1 cellular context compared by ENCODE assay signal in genomic region chr4:182917182-182918043, GRCh38.
TF ChIP-seq lines count a peak whose summit lies in the region.

Gene DCTD, minus strand, starts transcription at chr4:182917386. Its CDS starts 1,818 bp downstream, at chr4:182915568.

TF ChIP-seq in K562, 482 proteins besides CTCF, POLR2A, EP300 and RAD21 (continued from another document and continues in another):
- TF ChIP-seq CUX1 (CRISPR knock-in tag; IDR thresholded peaks at IDR 0.05) (no peak), NFATC3 (IDR thresholded peaks at IDR 0.05) (no peak), ZC3H11A (IDR thresholded peaks at IDR 0.05; ENCODE audit: low read depth, low read length) (no peak), CTCFL (IDR thresholded peaks at IDR 0.05; ENCODE audit: borderline replicate concordance, insufficient read depth, low read depth, low read length, poor library complexity, severe bottlenecking) (peak; percentile 22), BRF1 (IDR thresholded peaks at IDR 0.05; ENCODE audit: borderline replicate concordance, extremely low read depth, insufficient read length) (no peak), CREB1 (IDR thresholded peaks at IDR 0.05) (peak; percentile 57), CREB1 (CRISPR knock-in tag; IDR thresholded peaks at IDR 0.05) (0 out of 2 replicates have a peak, but pooled peaks have one; percentile 16), ZBTB9 (CRISPR knock-in tag; IDR thresholded peaks at IDR 0.05) (0 out of 2 replicates have a peak, but pooled peaks have one; percentile 37), CCNT2 (IDR thresholded peaks at IDR 0.05; ENCODE audit: borderline replicate concordance, extremely low read depth, insufficient read length, low read depth, low read length) (peak; percentile 26), U2AF2 (optimal IDR thresholded peaks at IDR 0.05; ENCODE audit: low read depth, low read length) (no peak), EGR1 (conservative IDR thresholded peaks at IDR 0.05) (peak; percentile 51), ZKSCAN1 (IDR thresholded peaks at IDR 0.05; ENCODE audit: low read depth, low read length) (no peak), ZBTB1 (CRISPR knock-in tag; IDR thresholded peaks at IDR 0.05; ENCODE audit: borderline replicate concordance, low read depth) (peak; percentile 79), MIER1 (IDR thresholded peaks at IDR 0.05; ENCODE audit: low read depth) (no peak), ZNF384 (IDR thresholded peaks at IDR 0.05; ENCODE audit: low read depth, low read length) (no peak), IRF1 (CRISPR knock-in tag; IDR thresholded peaks at IDR 0.05; ENCODE audit: borderline replicate concordance) (no peak), NCOA6 (IDR thresholded peaks at IDR 0.05) (peak; percentile 84), GTF2A2 (tag; IDR thresholded peaks at IDR 0.05) (no peak), RBM25 (IDR thresholded peaks at IDR 0.05; ENCODE audit: low read depth, low read length, severe bottlenecking) (no peak), ZBTB26 (CRISPR knock-in tag; IDR thresholded peaks at IDR 0.05) (no peak), GABPB2 (CRISPR knock-in tag; conservative IDR thresholded peaks at IDR 0.05) (no peak), GATA2 (CRISPR knock-in tag; IDR thresholded peaks at IDR 0.05) (no peak), ZNF23 (CRISPR knock-in tag; IDR thresholded peaks at IDR 0.05) (no peak), IRF9 (tag; IDR thresholded peaks at IDR 0.05) (no peak), KLF16 (IDR thresholded peaks at IDR 0.05) (no peak), SIX5 (IDR thresholded peaks at IDR 0.05; ENCODE audit: borderline replicate concordance in 1 of 2, insufficient read depth in 1 of 2, low read depth in 1 of 2, low read length in 2 of 2) (no peak), PHF8 (IDR thresholded peaks at IDR 0.05; ENCODE audit: borderline replicate concordance, low read length) (peak; percentile 91; the same call in 1 of the 2 replicates), POLR2G (IDR thresholded peaks at IDR 0.05; ENCODE audit: low read depth, low read length) (peak; percentile 87), ESRRB (CRISPR knock-in tag; IDR thresholded peaks at IDR 0.05; ENCODE audit: borderline replicate concordance) (no peak), ZNF583 (CRISPR knock-in tag; IDR thresholded peaks at IDR 0.05) (no peak), PCBP1 (IDR thresholded peaks at IDR 0.05; ENCODE audit: low read depth, low read length, poor library complexity, severe bottlenecking) (peak; percentile 84), DDX20 (tag; IDR thresholded peaks at IDR 0.05; ENCODE audit: low read depth) (no peak), SMARCB1 (IDR thresholded peaks at IDR 0.05; ENCODE audit: insufficient read length, low read depth) (no peak), POLR2AphosphoS5 (IDR thresholded peaks at IDR 0.05; ENCODE audit: control insufficient read depth, insufficient read depth, low read depth, low read length) (peak; percentile 59; the same call in 1 of the 2 replicates), FOXA3 (CRISPR knock-in tag; conservative IDR thresholded peaks at IDR 0.05 in 1 of 2, IDR thresholded peaks at IDR 0.05 in 1 of 2) (no peak), GTF2B (IDR thresholded peaks at IDR 0.05; ENCODE audit: extremely low read depth, insufficient read length) (no peak), CBFA2T2 (conservative IDR thresholded peaks at IDR 0.05) (no peak), ZNF75A (CRISPR knock-in tag; IDR thresholded peaks at IDR 0.05) (no peak), AFF4 (CRISPR knock-in tag; IDR thresholded peaks at IDR 0.05) (no peak), E2F3 (CRISPR knock-in tag; IDR thresholded peaks at IDR 0.05) (no peak), E2F1 (CRISPR knock-in tag; IDR thresholded peaks at IDR 0.05) (no peak), ZNF277 (CRISPR knock-in tag; IDR thresholded peaks at IDR 0.05; ENCODE audit: borderline replicate concordance) (no peak)
